In genomic region chr19:51550848-51551672, GRCh38 we compare ENCODE assay signal across 1 cellular context.
TF ChIP-seq lines count a peak whose summit lies in the region.

No MANE protein-coding gene starts in this region.

TF ChIP-seq in K562, 482 proteins besides CTCF, POLR2A, EP300 and RAD21 (continued from another document and continues in another):
- TF ChIP-seq RFX5 (IDR thresholded peaks at IDR 0.05; ENCODE audit: low read depth, low read length), result no peak
- TF ChIP-seq NFATC3 (IDR thresholded peaks at IDR 0.05), result no peak
- TF ChIP-seq NR4A1 (CRISPR knock-in tag; IDR thresholded peaks at IDR 0.05), result 0 out of 2 replicates have a peak, but pooled peaks have one; percentile 28
- TF ChIP-seq NR4A1 (tag; IDR thresholded peaks at IDR 0.05), result no peak
- no peak for TF ChIP-seq ADNP (tag; IDR thresholded peaks at IDR 0.05)
- no peak for TF ChIP-seq NR2C2 (CRISPR knock-in tag; IDR thresholded peaks at IDR 0.05)
- peak; percentile 70 for TF ChIP-seq NR2C2 (tag; IDR thresholded peaks at IDR 0.05)
- no peak for TF ChIP-seq CEBPB (tag; IDR thresholded peaks at IDR 0.05)
- TF ChIP-seq MLLT1 (IDR thresholded peaks at IDR 0.05), result peak in 1 of 2 experiments; percentile 65; a peak in 2 of 4 replicates
- TF ChIP-seq ZNF644 (tag; IDR thresholded peaks at IDR 0.05; ENCODE audit: low read depth), result peak; percentile 70; the same call in 1 of the 2 replicates
- no peak for TF ChIP-seq TGIF2 (CRISPR knock-in tag; IDR thresholded peaks at IDR 0.05)
- TF ChIP-seq ZNF764 (CRISPR knock-in tag; IDR thresholded peaks at IDR 0.05; ENCODE audit: low read depth), result no peak
- no peak for TF ChIP-seq ZNF134 (CRISPR knock-in tag; conservative IDR thresholded peaks at IDR 0.05)
- TF ChIP-seq ILF3 (IDR thresholded peaks at IDR 0.05; ENCODE audit: borderline replicate concordance), result no peak
- TF ChIP-seq ATF7 (IDR thresholded peaks at IDR 0.05), result 0 out of 2 replicates have a peak, but pooled peaks have one; percentile 13
- TF ChIP-seq ATF1 (CRISPR knock-in tag; IDR thresholded peaks at IDR 0.05), result no peak
- TF ChIP-seq ATF1 (tag; IDR thresholded peaks at IDR 0.05), result 0 out of 2 replicates have a peak, but pooled peaks have one; percentile 14
- no peak for TF ChIP-seq PRMT5 (CRISPR knock-in tag; IDR thresholded peaks at IDR 0.05)
- TF ChIP-seq BRCA1 (IDR thresholded peaks at IDR 0.05), result no peak
- TF ChIP-seq BRCA1 (CRISPR knock-in tag; IDR thresholded peaks at IDR 0.05), result no peak
- no peak for TF ChIP-seq ZNF224 (CRISPR knock-in tag; IDR thresholded peaks at IDR 0.05)
- TF ChIP-seq PHF20 (IDR thresholded peaks at IDR 0.05; ENCODE audit: partially characterized antibody), result no peak
- TF ChIP-seq ZFPM2 (CRISPR knock-in tag; IDR thresholded peaks at IDR 0.05), result no peak
- no peak for TF ChIP-seq FOXP1 (CRISPR knock-in tag; IDR thresholded peaks at IDR 0.05)
- peak; percentile 58; the same call in 1 of the 2 replicates for TF ChIP-seq NCOA1 (IDR thresholded peaks at IDR 0.05; ENCODE audit: low read depth)
- no peak for TF ChIP-seq ETV6 (IDR thresholded peaks at IDR 0.05; ENCODE audit: borderline replicate concordance in 1 of 2, low read depth in 2 of 2, low read length in 1 of 2)
- TF ChIP-seq ETV6 (CRISPR knock-in tag; IDR thresholded peaks at IDR 0.05; ENCODE audit: borderline replicate concordance), result no peak
- TF ChIP-seq NKRF (IDR thresholded peaks at IDR 0.05; ENCODE audit: borderline replicate concordance), result no peak
- no peak for TF ChIP-seq XRCC4 (IDR thresholded peaks at IDR 0.05; ENCODE audit: extremely low read depth, insufficient read depth, insufficient read length)
- TF ChIP-seq ELF4 (CRISPR knock-in tag; IDR thresholded peaks at IDR 0.05), result no peak
- no peak for TF ChIP-seq TCF15 (CRISPR knock-in tag; IDR thresholded peaks at IDR 0.05)
- TF ChIP-seq SMC3 (conservative IDR thresholded peaks at IDR 0.05; ENCODE audit: insufficient read depth, low read depth, low read length), result no peak
- peak in 1 of 2 experiments; percentile 46 for TF ChIP-seq AFF1 (IDR thresholded peaks at IDR 0.05; ENCODE audit: low read depth in 1 of 2, partially characterized antibody in 2 of 2)
- TF ChIP-seq ZBTB9 (CRISPR knock-in tag; IDR thresholded peaks at IDR 0.05), result no peak
- no peak for TF ChIP-seq FUS (optimal IDR thresholded peaks at IDR 0.05; ENCODE audit: low read depth, low read length)
- TF ChIP-seq LEF1 (IDR thresholded peaks at IDR 0.05), result 0 out of 2 replicates have a peak, but pooled peaks have one; percentile 26
- TF ChIP-seq CCNT2 (IDR thresholded peaks at IDR 0.05; ENCODE audit: borderline replicate concordance, extremely low read depth, insufficient read length, low read depth, low read length), result peak; percentile 10
- no peak for TF ChIP-seq MXI1 (IDR thresholded peaks at IDR 0.05; ENCODE audit: low read depth, low read length)
- TF ChIP-seq TAF9B (IDR thresholded peaks at IDR 0.05; ENCODE audit: partially characterized antibody), result peak; percentile 58
- TF ChIP-seq ZNF395 (CRISPR knock-in tag; IDR thresholded peaks at IDR 0.05), result no peak
- no peak for TF ChIP-seq ZNF696 (CRISPR knock-in tag; conservative IDR thresholded peaks at IDR 0.05)
- TF ChIP-seq TFE3 (CRISPR knock-in tag; IDR thresholded peaks at IDR 0.05), result no peak
- TF ChIP-seq BACH1 (tag; IDR thresholded peaks at IDR 0.05), result no peak; the same call in 1 of the 2 replicates
- TF ChIP-seq THAP7 (CRISPR knock-in tag; IDR thresholded peaks at IDR 0.05), result peak; percentile 84; the same call in 1 of the 2 replicates
- TF ChIP-seq TCFL5 (CRISPR knock-in tag; conservative IDR thresholded peaks at IDR 0.05), result no peak
- peak; percentile 55 for TF ChIP-seq CBFA2T3 (IDR thresholded peaks at IDR 0.05)
- no peak for TF ChIP-seq SMARCA4 (IDR thresholded peaks at IDR 0.05)
- no peak for TF ChIP-seq ZMIZ1 (IDR thresholded peaks at IDR 0.05; ENCODE audit: low read depth in 2 of 2, low read length in 2 of 2)
- TF ChIP-seq PURB (CRISPR knock-in tag; IDR thresholded peaks at IDR 0.05; ENCODE audit: low read depth), result no peak
- no peak for TF ChIP-seq CC2D1A (IDR thresholded peaks at IDR 0.05)
- no peak for TF ChIP-seq ZNF76 (CRISPR knock-in tag; IDR thresholded peaks at IDR 0.05; ENCODE audit: borderline replicate concordance)
- TF ChIP-seq ATF4 (CRISPR knock-in tag; IDR thresholded peaks at IDR 0.05), result no peak
- TF ChIP-seq FOS (IDR thresholded peaks at IDR 0.05; ENCODE audit: extremely low read depth, insufficient read length), result no peak
